8 cellular contexts compared by ENCODE assay signal in the genomic region with DNA sequence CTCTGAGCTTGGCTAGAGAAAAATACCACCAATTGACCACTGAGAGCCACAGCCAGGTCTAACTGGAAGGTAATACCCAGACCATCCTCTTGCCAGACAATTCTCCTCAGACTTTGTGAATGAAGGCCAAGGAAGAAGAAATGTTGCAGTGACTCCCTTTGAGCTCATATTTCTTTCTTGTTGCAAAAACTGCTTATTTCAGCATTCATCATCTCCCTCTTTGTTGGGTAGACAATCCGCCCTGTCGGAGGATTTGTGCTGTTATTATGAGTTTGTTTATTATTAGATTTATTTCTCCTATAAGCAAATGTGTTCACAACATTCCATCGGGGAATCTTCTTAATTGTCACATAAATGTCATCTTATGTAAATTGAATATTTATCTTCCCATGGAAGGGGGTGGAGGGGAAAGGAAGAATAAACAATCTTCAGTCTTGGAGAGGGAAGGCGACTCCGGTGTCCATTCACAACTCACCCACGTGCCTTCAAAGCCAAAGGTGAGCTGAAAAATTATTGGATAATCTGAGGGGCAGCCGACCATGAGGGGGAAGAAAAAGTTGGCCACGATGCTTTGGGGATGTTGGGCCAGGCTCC. TPM values are rescaled to one million over a fixed set of nuclear protein-coding genes. Genes with fewer than 3 reads are reported as not detected.
A peak's percentile ranks its signal among the peaks of the same experiment; 100 is the strongest.
DNase-seq lines count a peak whose midpoint lies in the region; ATAC-seq, FAIRE-seq and TF ChIP-seq lines count a peak whose summit lies in the region.

No MANE protein-coding gene starts in this region.

- TF ChIP-seq POLR2A in endothelial cell of umbilical vein (IDR thresholded peaks at IDR 0.05; ENCODE audit: low read depth, low read length), result no peak

- TF ChIP-seq CTCF in Caco-2 (IDR thresholded peaks at IDR 0.05; ENCODE audit: insufficient read depth in 1 of 2, low read depth in 1 of 2, low read length in 1 of 2, severe bottlenecking in 1 of 2, unreplicated experiment in 1 of 2) (no peak), endothelial cell of umbilical vein (IDR thresholded peaks at IDR 0.05; ENCODE audit: extremely low read depth in 1 of 2, insufficient read depth in 1 of 2, low read depth in 1 of 2, low read length in 2 of 2) (no peak), osteocyte (IDR thresholded peaks at IDR 0.05) (no peak)

- no peak overlapping the region for H3K27ac ChIP-seq in endothelial cell of umbilical vein (ENCODE audit: insufficient read depth, low read depth, low read length)

- H3K27me3 Mint-ChIP-seq in Caco-2 (ENCODE audit: insufficient read depth, unreplicated experiment) (no peaks in the 10 kb centered on the region), osteocyte (ENCODE audit: unreplicated experiment) (peaks cover 25% of the 10 kb centered on the region)

- peak overlapping the region; percentile 58 for H2AFZ ChIP-seq in endothelial cell of umbilical vein (ENCODE audit: low read depth, low read length)

- peaks cover 28% of the 10 kb centered on the region for H3K36me3 Mint-ChIP-seq in Caco-2 (ENCODE audit: insufficient read depth, unreplicated experiment)
- no peaks in the 10 kb centered on the region for H3K36me3 Mint-ChIP-seq in osteocyte (ENCODE audit: unreplicated experiment)

- BruUV-seq in Caco-2 (replicated peaks; lab: Mats Ljungman, UMichigan), result TSS peak; percentile 69
- BruUV-seq in endothelial cell of umbilical vein (replicated peaks; lab: Mats Ljungman, UMichigan), result no TSS peak

- H3K36me3 ChIP-seq in Caco-2 (ENCODE audit: control insufficient read depth, insufficient read depth, low read length) (no peaks in the 10 kb centered on the region), endothelial cell of umbilical vein (ENCODE audit: control insufficient read depth in 2 of 2, extremely low read depth in 1 of 2, insufficient read depth in 2 of 2, low read length in 2 of 2) (no peaks in the 10 kb centered on the region)

- H3K4me3 Mint-ChIP-seq in Caco-2 (ENCODE audit: unreplicated experiment), result peak overlapping the region; percentile 96
- peak overlapping the region; percentile 88 for H3K4me3 Mint-ChIP-seq in osteocyte (ENCODE audit: unreplicated experiment)

- H3K9me3 Mint-ChIP-seq in Caco-2 (ENCODE audit: unreplicated experiment), result no peaks in the 10 kb centered on the region
- H3K9me3 Mint-ChIP-seq in osteocyte (ENCODE audit: unreplicated experiment), result no peaks in the 10 kb centered on the region

- H3K4me3 ChIP-seq in Caco-2 (ENCODE audit: low read depth, low read length) (peak overlapping the region; percentile 92), endothelial cell of umbilical vein (replicated peaks in 1 of 3; ENCODE audit: insufficient read depth in 1 of 3, low read depth in 1 of 3, low read length in 3 of 3) (peak overlapping the region in 1 of 3 experiments; percentile 76)

- H3K79me2 ChIP-seq in endothelial cell of umbilical vein (ENCODE audit: control insufficient read depth, insufficient read depth, low read length), result peaks cover 9% of the 10 kb centered on the region

- intact Hi-C loops in Caco-2 (cut with micrococcal nuclease; ENCODE audit: unreplicated experiment) (loop anchor here (1.0 kb wide), 1 partner anchor 11 kb away; no protein-coding TSS in a partner anchor), endothelial cell of umbilical vein (cut with micrococcal nuclease) (no loop called here)

- peak overlapping the region; percentile 83 for H3K4me2 ChIP-seq in endothelial cell of umbilical vein (ENCODE audit: insufficient read depth, low read length)

- peaks cover 8% of the 10 kb centered on the region for H3K4me1 Mint-ChIP-seq in Caco-2 (ENCODE audit: low read depth, unreplicated experiment)
- H3K4me1 Mint-ChIP-seq in osteocyte (ENCODE audit: unreplicated experiment), result peaks cover 15% of the 10 kb centered on the region

- POLR2A ChIA-PET in Caco-2 (lab: Charles Lee), result interaction anchor here (0.5 to 3.0 kb wide), 8 partner anchors 11 to 311 kb away, joined by 3 to 41 read pairs (median 4); a partner anchor contains a TSS
- POLR2A ChIA-PET in endothelial cell of umbilical vein (lab: Charles Lee), result interaction anchor here (0.6 to 1.1 kb wide), 2 partner anchors 20 to 66 kb away, joined by 3 to 4 read pairs; no protein-coding TSS in a partner anchor

- dilution Hi-C loops in endothelial cell of umbilical vein (cut with MboI; ENCODE audit: extremely low pct_ligation_motif_present, low sequenced_read_pairs), result no loop called here

- H3K4me1 ChIP-seq in Caco-2, result peaks cover 16% of the 10 kb centered on the region
- H3K4me1 ChIP-seq in endothelial cell of umbilical vein (ENCODE audit: control insufficient read depth, extremely low read depth, insufficient read depth, low read length), result peaks cover 20% of the 10 kb centered on the region

- no peaks in the 10 kb centered on the region for H3K27me3 ChIP-seq in Caco-2 (replicated peaks; ENCODE audit: control insufficient read depth, insufficient read depth, low read length)
- H3K27me3 ChIP-seq in endothelial cell of umbilical vein (ENCODE audit: control insufficient read depth in 2 of 2, insufficient read depth in 2 of 2, low read length in 2 of 2), result peaks cover 4 to 9% of the 10 kb centered on the region in 2 experiments

- H3K9me3 ChIP-seq in Caco-2 (no peaks in the 10 kb centered on the region), endothelial cell of umbilical vein (replicated peaks; ENCODE audit: control insufficient read depth, insufficient read depth, low read length) (no peaks in the 10 kb centered on the region)

- H3K27ac Mint-ChIP-seq in Caco-2 (ENCODE audit: unreplicated experiment), result peak overlapping the region; percentile 92
- peak overlapping the region; percentile 58 for H3K27ac Mint-ChIP-seq in osteocyte (ENCODE audit: unreplicated experiment)

- ATAC-seq in activated CD4-positive, CD25-positive, alpha-beta regulatory T cell treated with anti-CD3 and anti-CD28 coated beads, Interleukin-2, amount 50 U/mL, for 24 hours, result no peak
- ATAC-seq in HG03571 (IDR thresholded peaks at IDR 0.05; ENCODE audit: unreplicated experiment), result no peak

- H3K9ac ChIP-seq in endothelial cell of umbilical vein (replicated peaks; ENCODE audit: extremely low read depth, insufficient read depth, low read length), result no peak overlapping the region

- H3K9me1 ChIP-seq in endothelial cell of umbilical vein (replicated peaks; ENCODE audit: control insufficient read depth, extremely low read depth, insufficient read depth, low read length), result no peaks in the 10 kb centered on the region

- DNase-seq in Caco-2 (no peak), OCI-M1 (lab: John Stamatoyannopoulos, UW) (peak; percentile 51), endothelial cell of umbilical vein (ENCODE audit: low read depth, low spot score) (no peak), osteocyte (ENCODE audit: extremely low spot score, unreplicated experiment) (no peak), NCI-H82 treated with DMSO at 0.1 percent for 48 hours (lab: John Stamatoyannopoulos, UW; ENCODE audit: unreplicated experiment) (no peak), NCI-H187 (lab: John Stamatoyannopoulos, UW) (no peak)

- H4K20me1 ChIP-seq in endothelial cell of umbilical vein (replicated peaks; ENCODE audit: control insufficient read depth, extremely low read depth, insufficient read depth, low read length), result no peaks in the 10 kb centered on the region

- no peak for FAIRE-seq in endothelial cell of umbilical vein (lab: Jason Lieb, UNC)

- CTCF ChIA-PET in Caco-2 (lab: Charles Lee) (interaction anchor here (0.7 to 4.3 kb wide), 5 partner anchors 12 to 113 kb away, joined by 3 to 18 read pairs (median 5); a partner anchor contains a TSS), endothelial cell of umbilical vein (lab: Charles Lee) (interaction anchor here (0.9 to 7.4 kb wide), 9 partner anchors 9 to 128 kb away, joined by 3 to 90 read pairs (median 4); a partner anchor contains a TSS)

TF ChIP-seq in endothelial cell of umbilical vein, 7 proteins besides CTCF, POLR2A, EP300 and RAD21:
- TF ChIP-seq JUN (IDR thresholded peaks at IDR 0.05; ENCODE audit: borderline replicate concordance, insufficient read depth, insufficient read length, low read depth) (no peak), FOS (IDR thresholded peaks at IDR 0.05; ENCODE audit: borderline replicate concordance, insufficient read depth, low read length) (no peak), EZH2 (IDR thresholded peaks at IDR 0.05; ENCODE audit: borderline replicate concordance, low read depth, low read length, severe bottlenecking) (no peak), MYC (IDR thresholded peaks at IDR 0.05; ENCODE audit: low read depth, low read length) (no peak)

RNA-seq across cellular contexts. Expression of a gene that starts 1.8 kb away (rescaled TPM):
- 65.3 and 67.6 TPM in 2 replicates for total RNA-seq in Caco-2 (2022)
- total RNA-seq in endothelial cell of umbilical vein, result 19.2 and 31.1 TPM in 2 replicates
- 11.6 and 12.0 TPM in 2 replicates for polyA plus RNA-seq in endothelial cell of umbilical vein
- 8.5 and 10.9 TPM in 2 replicates for polyA plus RNA-seq in endothelial cell of umbilical vein (2011; cell fraction: cytosol; rRNA removed)
- 14.2 and 14.8 TPM in 2 replicates for polyA plus RNA-seq in endothelial cell of umbilical vein (2011; cell fraction: nucleus; rRNA removed)
- polyA plus RNA-seq in endothelial cell of umbilical vein (2012), result 10.5 and 12.9 TPM in 2 replicates
- polyA minus RNA-seq in endothelial cell of umbilical vein, result 20.0 and 23.9 TPM in 2 replicates
- polyA minus RNA-seq in endothelial cell of umbilical vein (2011; cell fraction: cytosol; rRNA and poly(A)+ RNA removed), result 43.5 TPM
- 8.1 and 14.9 TPM in 2 replicates for polyA minus RNA-seq in endothelial cell of umbilical vein (2011; cell fraction: nucleus; rRNA and poly(A)+ RNA removed)
- total RNA-seq in osteocyte, result 26.6 and 32.4 TPM in 2 replicates
